ENCODE assay signal across 21 cellular contexts in genomic region chr12:125454786-125455450, GRCh38.
"Had no signal": no experiment of that assay in that cellular context is flagged by ENCODE, and none has a peak within 500 bp of the region (broad histone marks: within the 10 kb centered on the region; RNA-seq: fewer than 3 reads in every experiment).

No MANE protein-coding gene starts in this region.

- H3K9ac ChIP-seq: parathyroid adenoma had no signal

- DNase-seq: activated CD8-positive, alpha-beta memory T cell treated with anti-CD3 and anti-CD28 coated beads, Interleukin-2, amount 10 ng/mL, durations not matched to agents 7 days and 5 days; activated CD8-positive, alpha-beta T cell treated with anti-CD3 and anti-CD28 coated beads for 36 hours; activated T-cell treated with anti-CD3 and anti-CD28 coated beads for 4 hours; adrenal gland; heart right ventricle; immature natural killer cell; kidney glomerular epithelial cell; left ventricle myocardium inferior; mammary epithelial cell; stimulated activated CD4-positive, alpha-beta T cell treated with anti-CD3 and anti-CD28 coated beads, Interleukin-15, amount 100 ng/mL, for 24 hours; T-helper 2 cell; upper lobe of left lung had no signal

- H3K36me3 Mint-ChIP-seq: activated CD8-positive, alpha-beta memory T cell treated with anti-CD3 and anti-CD28 coated beads, Interleukin-2, amount 10 ng/mL, durations not matched to agents 7 days and 5 days; activated naive CD8-positive, alpha-beta T cell; immature natural killer cell; natural killer cell treated with Interleukin-12 subunit alpha and Interleukin-12 subunit beta and Interleukin-15 and Interleukin-18, amount 100 ng/mL, for 72 hours; stimulated activated memory B cell treated with anti-CD40 and anti-IgM and Interleukin-4, amounts not matched to agents 10 μg/mL and 1 μg/mL and 100 μg/mL, for 72 hours had no signal

- H3K4me3 Mint-ChIP-seq: activated CD4-positive, alpha-beta T cell treated with anti-CD3 and anti-CD28 coated beads, Interleukin-2, amount 10 ng/mL, durations not matched to agents 24 days and 14 days; activated CD8-positive, alpha-beta memory T cell treated with anti-CD3 and anti-CD28 coated beads, Interleukin-2, amount 10 ng/mL, durations not matched to agents 7 days and 5 days; activated CD8-positive, alpha-beta T cell treated with anti-CD3 and anti-CD28 coated beads for 36 hours; activated naive CD8-positive, alpha-beta T cell; immature natural killer cell; natural killer cell treated with Interleukin-12 subunit alpha and Interleukin-12 subunit beta and Interleukin-15 and Interleukin-18, amount 100 ng/mL, for 72 hours; stimulated activated memory B cell treated with anti-CD40 and anti-IgM and Interleukin-4, amounts not matched to agents 10 μg/mL and 1 μg/mL and 100 μg/mL, for 72 hours had no signal

- H3K27me3 ChIP-seq: adrenal gland, breast epithelium, upper lobe of left lung had no signal

- H3K27ac Mint-ChIP-seq: activated CD4-positive, alpha-beta T cell treated with anti-CD3 and anti-CD28 coated beads, Interleukin-2, amount 10 ng/mL, durations not matched to agents 24 days and 14 days; activated CD8-positive, alpha-beta memory T cell treated with anti-CD3 and anti-CD28 coated beads, Interleukin-2, amount 10 ng/mL, durations not matched to agents 7 days and 5 days; activated CD8-positive, alpha-beta T cell treated with anti-CD3 and anti-CD28 coated beads for 36 hours; activated naive CD8-positive, alpha-beta T cell; immature natural killer cell; natural killer cell treated with Interleukin-12 subunit alpha and Interleukin-12 subunit beta and Interleukin-15 and Interleukin-18, amount 100 ng/mL, for 72 hours; stimulated activated memory B cell treated with anti-CD40 and anti-IgM and Interleukin-4, amounts not matched to agents 10 μg/mL and 1 μg/mL and 100 μg/mL, for 72 hours had no signal

- H3K27ac ChIP-seq: adrenal gland, breast epithelium, coronary artery, heart right ventricle, left ventricle myocardium inferior, parathyroid adenoma, thoracic aorta, upper lobe of left lung had no signal

- H3K4me3 ChIP-seq: adrenal gland, breast epithelium, coronary artery, heart right ventricle, left ventricle myocardium inferior, smooth muscle cell, thoracic aorta, upper lobe of left lung had no signal

- H3K4me1 ChIP-seq: adrenal gland, breast epithelium, heart right ventricle, left ventricle myocardium inferior, parathyroid adenoma, upper lobe of left lung had no signal

- H3K27me3 Mint-ChIP-seq: activated CD8-positive, alpha-beta T cell treated with anti-CD3 and anti-CD28 coated beads for 36 hours had no signal

- H3K4me1 Mint-ChIP-seq: activated CD4-positive, alpha-beta T cell treated with anti-CD3 and anti-CD28 coated beads, Interleukin-2, amount 10 ng/mL, durations not matched to agents 24 days and 14 days; activated CD8-positive, alpha-beta memory T cell treated with anti-CD3 and anti-CD28 coated beads, Interleukin-2, amount 10 ng/mL, durations not matched to agents 7 days and 5 days; immature natural killer cell; stimulated activated memory B cell treated with anti-CD40 and anti-IgM and Interleukin-4, amounts not matched to agents 10 μg/mL and 1 μg/mL and 100 μg/mL, for 72 hours had no signal

- H3K9me3 ChIP-seq: adrenal gland, upper lobe of left lung had no signal

- H3K9me3 Mint-ChIP-seq: activated CD4-positive, alpha-beta T cell treated with anti-CD3 and anti-CD28 coated beads, Interleukin-2, amount 10 ng/mL, durations not matched to agents 24 days and 14 days had no signal

- H3K36me3 ChIP-seq: adrenal gland, breast epithelium, heart right ventricle, left ventricle myocardium inferior, thoracic aorta, upper lobe of left lung had no signal
